In the genomic region with DNA sequence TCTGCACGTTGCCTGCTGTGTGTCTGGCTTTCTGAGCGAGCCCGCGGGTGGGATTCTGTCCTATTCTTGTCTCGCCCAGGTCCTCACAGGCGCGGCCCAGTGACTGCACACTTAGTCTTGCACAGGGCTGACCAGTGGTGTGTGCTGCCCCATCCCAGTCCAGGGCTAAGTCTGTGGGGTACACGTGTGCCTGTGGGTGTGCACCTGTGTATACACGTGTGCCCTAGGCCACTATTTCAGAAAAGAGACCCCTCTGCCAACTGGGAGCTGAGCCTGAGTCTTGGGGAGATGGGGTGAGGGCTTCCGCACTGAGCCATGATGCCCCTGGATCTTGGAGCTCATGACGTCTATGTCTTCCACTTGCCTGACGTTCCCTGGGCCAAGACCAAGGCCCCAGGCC, we compare ENCODE assay signal across 27 cellular contexts.
"Had no signal": no experiment of that assay in that cellular context is flagged by ENCODE, and none has a peak within 500 bp of the region (broad histone marks: within the 10 kb centered on the region; RNA-seq: fewer than 3 reads in every experiment).

No MANE protein-coding gene starts in this region.

- H3K27ac ChIP-seq: ovary, parathyroid adenoma, psoas muscle, skin epidermis, spleen, suprapubic skin, testis, tibial artery, transverse colon, upper lobe of right lung, vagina had no signal

- H3K27ac Mint-ChIP-seq: naive thymus-derived CD4-positive, alpha-beta T cell; natural killer cell; progenitor cell of endocrine pancreas; stimulated activated memory B cell treated with anti-CD40 and anti-IgM and Interleukin-4, amounts not matched to agents 10 μg/mL and 1 μg/mL and 100 μg/mL, for 72 hours; type B pancreatic cell had no signal

- H3K9me3 Mint-ChIP-seq: naive thymus-derived CD4-positive, alpha-beta T cell; natural killer cell; nephron progenitor cell; neural crest cell; stimulated activated memory B cell treated with anti-CD40 and anti-IgM and Interleukin-4, amounts not matched to agents 10 μg/mL and 1 μg/mL and 100 μg/mL, for 72 hours; stimulated activated naive CD8-positive, alpha-beta T cell treated with anti-CD3 and anti-CD28 coated beads, Interleukin-15, amount 100 ng/mL, for 72 hours; type B pancreatic cell had no signal

- H3K36me3 ChIP-seq: ovary, spleen, suprapubic skin, tibial artery, transverse colon, upper lobe of right lung, vagina had no signal

- H3K4me3 Mint-ChIP-seq: naive thymus-derived CD4-positive, alpha-beta T cell; natural killer cell; nephron progenitor cell; neural crest cell; stimulated activated memory B cell treated with anti-CD40 and anti-IgM and Interleukin-4, amounts not matched to agents 10 μg/mL and 1 μg/mL and 100 μg/mL, for 72 hours; stimulated activated naive CD8-positive, alpha-beta T cell treated with anti-CD3 and anti-CD28 coated beads, Interleukin-15, amount 100 ng/mL, for 72 hours; type B pancreatic cell had no signal

- H3K4me3 ChIP-seq: ovary, psoas muscle, skin epidermis, smooth muscle cell, spleen, suprapubic skin, testis, tibial artery, transverse colon, upper lobe of right lung, vagina had no signal

- H3K36me3 Mint-ChIP-seq: naive thymus-derived CD4-positive, alpha-beta T cell; natural killer cell; stimulated activated memory B cell treated with anti-CD40 and anti-IgM and Interleukin-4, amounts not matched to agents 10 μg/mL and 1 μg/mL and 100 μg/mL, for 72 hours; type B pancreatic cell had no signal

- H3K4me1 ChIP-seq: testis had no signal

- DNase-seq: naive thymus-derived CD4-positive, alpha-beta T cell; natural killer cell; nephron progenitor cell; ovary; psoas muscle; spleen; stimulated activated CD4-positive, alpha-beta T cell treated with anti-CD3 and anti-CD28 coated beads, Interleukin-12 subunit alpha, Interleukin-12 subunit beta, amount 100 ng/mL, for 4 hours; stimulated activated CD4-positive, alpha-beta T cell treated with anti-CD3 and anti-CD28 coated beads, Interleukin-1b, Interleukin-23, amount 100 ng/mL, for 48 hours; stimulated activated CD4-positive, alpha-beta T cell treated with anti-CD3 and anti-CD28 coated beads, Interleukin-4, amount 100 ng/mL, for 1 hour; stimulated activated CD4-positive, alpha-beta T cell treated with anti-CD3 and anti-CD28 coated beads, Interleukin-4, amount 100 ng/mL, for 4 hours; stimulated activated CD8-positive, alpha-beta memory T cell treated with anti-CD3 and anti-CD28 coated beads, Interleukin-4, amount 100 ng/mL, for 48 hours; stimulated activated naive CD4-positive, alpha-beta T cell; stimulated activated naive CD8-positive, alpha-beta T cell treated with anti-CD3 and anti-CD28 coated beads, Interleukin-15, amount 100 ng/mL, for 72 hours; stimulated activated naive CD8-positive, alpha-beta T cell treated with anti-CD3 and anti-CD28 coated beads, Interleukin-15, Interleukin-2, amounts not matched to agents 100 U/mL and 50 U/mL, for 24 hours; testis; tibial artery; transverse colon; upper lobe of right lung had no signal

- H3K9ac ChIP-seq: parathyroid adenoma had no signal

- H2AFZ ChIP-seq: parathyroid adenoma had no signal

- H3K9me3 ChIP-seq: ovary, psoas muscle, spleen, suprapubic skin, testis, tibial artery, transverse colon, upper lobe of right lung, vagina had no signal

- H3K27me3 ChIP-seq: ovary, testis, transverse colon, vagina had no signal
